ENCODE assay signal across 10 cellular contexts in genomic region chr2:169877406-169877805, GRCh38. TPM values are rescaled to one million over a fixed set of nuclear protein-coding genes. Genes with fewer than 3 reads are reported as not detected.
DNase-seq lines count a peak whose midpoint lies in the region; ATAC-seq and TF ChIP-seq lines count a peak whose summit lies in the region.
"Had no signal": no experiment of that assay in that cellular context is flagged by ENCODE, and none has a peak within 500 bp of the region (broad histone marks: within the 10 kb centered on the region; RNA-seq: fewer than 3 reads in every experiment).

No MANE protein-coding gene starts in this region.

- H3K9me3 Mint-ChIP-seq in activated T-cell treated with anti-CD3 and anti-CD28 coated beads, Interleukin-2, amount 50 U/mL, for 4 hours = no peaks in the 10 kb centered on the region
- H3K9me3 Mint-ChIP-seq: activated T-helper 2 cell treated with anti-CD3 and anti-CD28 coated beads, Interferon-gamma antibody, Interleukin-2, Interleukin-4, amounts not matched to agents 10 μg/mL and 5 μg/mL and 100 μg/mL, durations not matched to agents 14 hours and 24 hours and 36 hours had no signal

- no peak overlapping the region for H3K4me3 Mint-ChIP-seq in activated T-cell treated with anti-CD3 and anti-CD28 coated beads, Interleukin-2, amount 50 U/mL, for 4 hours

- in situ Hi-C loops in astrocyte of the cerebellum (cut with HindIII; ENCODE audit: low sequenced_read_pairs) = no loop called here

- ATAC-seq in activated T-cell treated with anti-CD3 and anti-CD28 coated beads, Interleukin-2, amount 50 U/mL, for 4 hours = no peak
- ATAC-seq in GM21825 (IDR thresholded peaks at IDR 0.05; ENCODE audit: unreplicated experiment) = no peak
- ATAC-seq in GM18858 (IDR thresholded peaks at IDR 0.05; ENCODE audit: unreplicated experiment) = no peak

- peaks cover 12% of the 10 kb centered on the region for H3K36me3 Mint-ChIP-seq in activated T-cell treated with anti-CD3 and anti-CD28 coated beads, Interleukin-2, amount 50 U/mL, for 4 hours (ENCODE audit: insufficient read depth)

- no peak overlapping the region for H3K4me3 ChIP-seq in astrocyte of the cerebellum (ENCODE audit: low read depth, low read length)

- peak; percentile 4 for DNase-seq in CMK (ENCODE audit: low read depth)
- DNase-seq in HT-29 (ENCODE audit: low spot score) = peak; percentile 7
- no peak for DNase-seq in astrocyte of the cerebellum (ENCODE audit: low read depth)
- DNase-seq in left kidney (ENCODE audit: low read depth, low spot score) = peak; percentile 37
- DNase-seq in activated T-cell treated with anti-CD3 and anti-CD28 coated beads, Interleukin-2, amount 50 U/mL, for 4 hours = no peak
- no peak for DNase-seq in LoVo (ENCODE audit: low spot score)
- DNase-seq: NCI-H446 treated with DMSO at 0.1 percent for 48 hours had no signal

- H3K27me3 Mint-ChIP-seq in activated T-cell treated with anti-CD3 and anti-CD28 coated beads, Interleukin-2, amount 50 U/mL, for 4 hours (ENCODE audit: low read depth) = no peaks in the 10 kb centered on the region

- peak; percentile 39 for TF ChIP-seq CTCF in astrocyte of the cerebellum (IDR thresholded peaks at IDR 0.05; ENCODE audit: low read depth, low read length, missing control alignments)

- H3K4me1 Mint-ChIP-seq in activated T-cell treated with anti-CD3 and anti-CD28 coated beads, Interleukin-2, amount 50 U/mL, for 4 hours (ENCODE audit: low read depth) = peaks cover 2% of the 10 kb centered on the region

RNA-seq across cellular contexts. Expression of gene UBR3, which starts 50.2 kb away (rescaled TPM):
- total RNA-seq in HT-29 (2014; rRNA removed; shearing (Covaris generic)) = 9.6 and 11.4 TPM in 2 replicates
- 10 to 100 TPM; 18.2 to 21.1 (median 19.8) TPM for total RNA-seq in activated T-cell treated with anti-CD3 and anti-CD28 coated beads, Interleukin-2, amount 50 U/mL, for 4 hours

RNA-seq across cellular contexts. Expression of gene METTL5, which starts 52.7 kb away (rescaled TPM):
- total RNA-seq in HT-29 (2014; rRNA removed; shearing (Covaris generic)) = 35.8 and 43.2 TPM in 2 replicates
- 100 to 1,000 TPM; 115 to 138 (median 129) TPM for total RNA-seq in activated T-cell treated with anti-CD3 and anti-CD28 coated beads, Interleukin-2, amount 50 U/mL, for 4 hours

Comparison
In these comparisons a context has a peak if more than half of its experiments do, and no peak if none do; other contexts are left out.
1. DNase-seq: peak in CMK (single experiment), HT-29 (single experiment) and left kidney (single experiment); none in astrocyte of the cerebellum (single experiment), activated T-cell treated with anti-CD3 and anti-CD28 coated beads, Interleukin-2, amount 50 U/mL, for 4 hours (single experiment) and LoVo (single experiment).